Comparison of ENCODE assay signal across 8 cellular contexts in genomic region chr10:74991435-74991834, GRCh38.
DNase-seq lines count a peak whose midpoint lies in the region; ATAC-seq, FAIRE-seq and TF ChIP-seq lines count a peak whose summit lies in the region.

No MANE protein-coding gene starts in this region.

- H3K4me3 Mint-ChIP-seq in CD4-positive, CD25-positive, alpha-beta regulatory T cell = no peak overlapping the region
- no peak overlapping the region for H3K4me3 Mint-ChIP-seq in T-helper 1 cell treated with Interleukin-12 subunit alpha and Interleukin-12 subunit beta and Interleukin-4 antibody, amounts not matched to agents 30 μg/mL and 1 μg/mL, for 36 hours

- peak; percentile 81 for ATAC-seq in CD4-positive, CD25-positive, alpha-beta regulatory T cell (ENCODE audit: low read depth in 2 of 2)

- FAIRE-seq in H54 (lab: Jason Lieb, UNC) = peak; percentile 97

- TF ChIP-seq POLR2A in H54 (IDR thresholded peaks at IDR 0.05; ENCODE audit: low read depth, low read length) = no peak

- H3K9me3 ChIP-seq in CD4-positive, CD25-positive, alpha-beta regulatory T cell (ENCODE audit: control insufficient read depth in 2 of 2, low read length in 2 of 2) = no peaks in the 10 kb centered on the region

- no peak overlapping the region for H3K27ac ChIP-seq in CD4-positive, CD25-positive, alpha-beta regulatory T cell (ENCODE audit: insufficient read depth, low read length, poor library complexity, severe bottlenecking)

- no peaks in the 10 kb centered on the region for H3K27me3 ChIP-seq in CD4-positive, CD25-positive, alpha-beta regulatory T cell (ENCODE audit: control insufficient read depth, insufficient read depth, low read length)

- H3K4me1 Mint-ChIP-seq in CD4-positive, CD25-positive, alpha-beta regulatory T cell = peaks cover 13 to 30% (median 22%) of the 10 kb centered on the region in 4 donors
- peaks cover 31% of the 10 kb centered on the region for H3K4me1 Mint-ChIP-seq in T-helper 1 cell treated with Interleukin-12 subunit alpha and Interleukin-12 subunit beta and Interleukin-4 antibody, amounts not matched to agents 30 μg/mL and 1 μg/mL, for 36 hours (ENCODE audit: low read depth)

- peak in 2 of 3 donors; percentile 32 to 70 for DNase-seq in CD4-positive, CD25-positive, alpha-beta regulatory T cell
- DNase-seq in H54 (ENCODE audit: insufficient read length, low spot score) = peak; percentile 63
- DNase-seq in kidney glomerular epithelial cell (lab: John Stamatoyannopoulos, UW) = peak; percentile 50
- no peak for DNase-seq in stimulated activated CD4-positive, alpha-beta T cell treated with anti-CD3 and anti-CD28 coated beads, Interleukin-4, amount 100 ng/mL, for 1 hour
- no peak for DNase-seq in ureter (ENCODE audit: low spot score)
- no peak for DNase-seq in GM19238 (ENCODE audit: insufficient read length, low spot score)
- no peak for DNase-seq in NOMO-1 treated with DMSO at 0.1 percent for 48 hours (lab: John Stamatoyannopoulos, UW; ENCODE audit: unreplicated experiment)

- no peaks in the 10 kb centered on the region for H3K9me3 Mint-ChIP-seq in CD4-positive, CD25-positive, alpha-beta regulatory T cell
- no peaks in the 10 kb centered on the region for H3K9me3 Mint-ChIP-seq in T-helper 1 cell treated with Interleukin-12 subunit alpha and Interleukin-12 subunit beta and Interleukin-4 antibody, amounts not matched to agents 30 μg/mL and 1 μg/mL, for 36 hours

- H3K4me1 ChIP-seq in CD4-positive, CD25-positive, alpha-beta regulatory T cell (ENCODE audit: control insufficient read depth, insufficient read depth, low read length, poor library complexity, severe bottlenecking) = peaks cover 4% of the 10 kb centered on the region

- H3K4me3 ChIP-seq in CD4-positive, CD25-positive, alpha-beta regulatory T cell (ENCODE audit: low read depth, low read length) = no peak overlapping the region

- H3K27ac Mint-ChIP-seq in CD4-positive, CD25-positive, alpha-beta regulatory T cell = peak overlapping the region in 1 of 3 donors; percentile 0
- H3K27ac Mint-ChIP-seq in T-helper 1 cell treated with Interleukin-12 subunit alpha and Interleukin-12 subunit beta and Interleukin-4 antibody, amounts not matched to agents 30 μg/mL and 1 μg/mL, for 36 hours = peak overlapping the region; percentile 0

- H3K36me3 ChIP-seq in CD4-positive, CD25-positive, alpha-beta regulatory T cell (ENCODE audit: control insufficient read depth, insufficient read depth, low read length) = peaks cover 29% of the 10 kb centered on the region

- peaks cover 53% of the 10 kb centered on the region for H3K36me3 Mint-ChIP-seq in CD4-positive, CD25-positive, alpha-beta regulatory T cell
- peaks cover 22% of the 10 kb centered on the region for H3K36me3 Mint-ChIP-seq in T-helper 1 cell treated with Interleukin-12 subunit alpha and Interleukin-12 subunit beta and Interleukin-4 antibody, amounts not matched to agents 30 μg/mL and 1 μg/mL, for 36 hours (ENCODE audit: low read depth)

- H3K27me3 Mint-ChIP-seq in CD4-positive, CD25-positive, alpha-beta regulatory T cell = no peaks in the 10 kb centered on the region
- H3K27me3 Mint-ChIP-seq in T-helper 1 cell treated with Interleukin-12 subunit alpha and Interleukin-12 subunit beta and Interleukin-4 antibody, amounts not matched to agents 30 μg/mL and 1 μg/mL, for 36 hours (ENCODE audit: low read depth) = no peaks in the 10 kb centered on the region

Comparison
In these comparisons a context has a peak if more than half of its experiments do, and no peak if none do; other contexts are left out.
1. DNase-seq: peak in CD4-positive, CD25-positive, alpha-beta regulatory T cell (2 of 3), H54 (single experiment) and kidney glomerular epithelial cell (single experiment); none in stimulated activated CD4-positive, alpha-beta T cell treated with anti-CD3 and anti-CD28 coated beads, Interleukin-4, amount 100 ng/mL, for 1 hour (single experiment), ureter (single experiment), GM19238 (single experiment) and NOMO-1 treated with DMSO at 0.1 percent for 48 hours (single experiment).